Comparison of ENCODE assay signal across 8 cellular contexts in genomic region chr1:154791292-154792278, GRCh38.
A peak's percentile ranks its signal among the peaks of the same experiment; 100 is the strongest.
DNase-seq lines count a peak whose midpoint lies in the region; ATAC-seq and TF ChIP-seq lines count a peak whose summit lies in the region.

No MANE protein-coding gene starts in this region.

- H3K27me3 Mint-ChIP-seq in naive thymus-derived CD8-positive, alpha-beta T cell, result peaks cover 0 to 2% (median 0%) of the 10 kb centered on the region in 5 donors

- TF ChIP-seq CTCF in Peyer's patch (IDR thresholded peaks at IDR 0.05), result no peak

- no peaks in the 10 kb centered on the region for H3K9me3 ChIP-seq in Peyer's patch

- DNase-seq in A172 (ENCODE audit: low spot score) (peak; percentile 84), Peyer's patch (peak in 2 of 3 donors; percentile 63 to 85), iPS-NIHi7 (ENCODE audit: extremely low spot score) (no peak), hippocampal formation (lab: John Stamatoyannopoulos, UW) (no peak)
- DNase-seq in activated effector memory CD4-positive, alpha-beta T cell treated with Interleukin-2 at 50 U/mL for 16 hours, result peak; percentile 77
- peak; percentile 69 to 96 (median 88) for DNase-seq in naive thymus-derived CD8-positive, alpha-beta T cell

- H3K27me3 ChIP-seq in Peyer's patch, result no peaks in the 10 kb centered on the region

- H3K27ac ChIP-seq in Peyer's patch, result peak overlapping the region in 1 of 4 donors; percentile 17

- no peaks in the 10 kb centered on the region for H3K9me3 Mint-ChIP-seq in naive thymus-derived CD8-positive, alpha-beta T cell

- H3K4me1 ChIP-seq in Peyer's patch, result peaks cover 0 to 8% (median 0%) of the 10 kb centered on the region in 4 donors

- peaks cover 16 to 54% (median 38%) of the 10 kb centered on the region in 4 donors for H3K4me1 Mint-ChIP-seq in naive thymus-derived CD8-positive, alpha-beta T cell

- peak overlapping the region; percentile 41 to 96 (median 92) for H3K27ac Mint-ChIP-seq in naive thymus-derived CD8-positive, alpha-beta T cell

- POLR2A ChIA-PET in naive thymus-derived CD8-positive, alpha-beta T cell (lab: Charles Lee), result interaction anchor here (0.5 to 2.5 kb wide), 22 partner anchors 12 to 1713 kb away, joined by 3 to 14 read pairs (median 4); no protein-coding TSS in a partner anchor

- TF ChIP-seq POLR2A in Peyer's patch (IDR thresholded peaks at IDR 0.05), result no peak

- H3K4me3 Mint-ChIP-seq in naive thymus-derived CD8-positive, alpha-beta T cell, result peak overlapping the region; percentile 60 to 88 (median 74)

- ATAC-seq in GM19025 (IDR thresholded peaks at IDR 0.05; ENCODE audit: low read depth, unreplicated experiment) (peak; percentile 81), HG03280 (IDR thresholded peaks at IDR 0.05; ENCODE audit: unreplicated experiment) (peak; percentile 77)
- peak; percentile 97 to 100 for ATAC-seq in naive thymus-derived CD8-positive, alpha-beta T cell

- no peak overlapping the region for H3K4me3 ChIP-seq in Peyer's patch

- no peaks in the 10 kb centered on the region for H3K36me3 Mint-ChIP-seq in naive thymus-derived CD8-positive, alpha-beta T cell

- no peaks in the 10 kb centered on the region for H3K36me3 ChIP-seq in Peyer's patch

Comparison
In these comparisons a context has a peak if more than half of its experiments do, and no peak if none do; other contexts are left out.
1. DNase-seq: peak in A172 (single experiment), Peyer's patch (2 of 3), activated effector memory CD4-positive, alpha-beta T cell treated with Interleukin-2 at 50 U/mL for 16 hours (single experiment) and naive thymus-derived CD8-positive, alpha-beta T cell (10 of 10); none in iPS-NIHi7 (single experiment) and hippocampal formation (0 of 2).
2. Peak in every context shown above with its lines, with median percentiles within 50 percentile points of each other: ATAC-seq.